25 cellular contexts compared by ENCODE assay signal in the genomic region with DNA sequence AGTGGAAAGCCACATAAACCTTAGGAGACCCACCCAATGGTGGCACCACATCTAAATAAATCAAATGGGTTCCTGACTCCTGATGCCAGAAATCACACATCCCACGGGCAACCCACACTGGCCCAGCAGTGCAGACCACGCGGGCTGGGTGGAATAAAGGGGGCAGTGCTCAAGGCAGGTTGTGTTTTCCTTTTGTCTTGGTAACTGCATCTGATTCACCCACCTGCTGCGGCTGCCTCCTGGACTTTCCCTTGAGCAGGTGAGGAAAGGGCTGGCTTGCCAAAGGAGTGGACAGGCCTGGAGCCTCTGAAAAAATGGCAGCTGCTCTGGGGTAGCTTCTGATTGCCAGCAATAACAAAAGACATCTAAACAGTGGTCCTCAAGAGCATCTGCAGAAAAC.
"Had no signal": no experiment of that assay in that cellular context is flagged by ENCODE, and none has a peak within 500 bp of the region (broad histone marks: within the 10 kb centered on the region; RNA-seq: fewer than 3 reads in every experiment).

No MANE protein-coding gene starts in this region.

- H3K27ac ChIP-seq: brain microvascular endothelial cell, coronary artery, dorsolateral prefrontal cortex, gastroesophageal sphincter, heart right ventricle, hepatocyte had no signal

- FAIRE-seq: astrocyte, bronchial epithelial cell had no signal

- H3K36me3 ChIP-seq: brain microvascular endothelial cell, gastroesophageal sphincter, heart right ventricle had no signal

- DNase-seq: activated CD4-positive, alpha-beta memory T cell treated with anti-CD3 and anti-CD28 coated beads, Interleukin-2, amount 10 ng/mL, durations not matched to agents 7 days and 5 days; activated CD4-positive, alpha-beta T cell treated with anti-CD3 and anti-CD28 coated beads for 1 hour; activated CD4-positive, alpha-beta T cell treated with anti-CD3 and anti-CD28 coated beads for 4 hours; activated CD4-positive, alpha-beta T cell treated with anti-CD3 and anti-CD28 coated beads, Interleukin-2, amount 10 ng/mL, durations not matched to agents 7 days and 5 days; activated CD4-positive, alpha-beta T cell treated with anti-CD3 and anti-CD28 coated beads, Interleukin-2, amount 50 U/mL, for 4 hours; activated CD8-positive, alpha-beta memory T cell treated with anti-CD3 and anti-CD28 coated beads, Interleukin-2, amount 50 U/mL, for 48 hours; activated gamma-delta T cell; activated naive CD4-positive, alpha-beta T cell; activated naive CD4-positive, alpha-beta T cell treated with anti-CD3 and anti-CD28 coated beads, Interleukin-2, amount 10 ng/mL, durations not matched to agents 7 days and 5 days; activated naive CD8-positive, alpha-beta T cell treated with anti-CD3 and anti-CD28 coated beads, Interleukin-2, amount 10 ng/mL, durations not matched to agents 7 days and 5 days; activated T-cell treated with anti-CD3 and anti-CD28 coated beads for 4 hours; activated T-cell treated with anti-CD3 and anti-CD28 coated beads, Interleukin-2, amount 50 U/mL, for 24 hours; activated T-cell treated with anti-CD3 and anti-CD28 coated beads, Interleukin-2, amount 50 U/mL, for 72 hours; brain microvascular endothelial cell; effector memory CD4-positive, alpha-beta T cell; endodermal cell; foreskin melanocyte; heart right ventricle; T-helper 2 cell had no signal

- H3K27me3 ChIP-seq: brain microvascular endothelial cell, dorsolateral prefrontal cortex, gastroesophageal sphincter, heart right ventricle, hepatocyte had no signal

- H3K9me3 ChIP-seq: gastroesophageal sphincter had no signal

- H3K4me3 ChIP-seq: coronary artery, dorsolateral prefrontal cortex, gastroesophageal sphincter, heart right ventricle, hepatocyte had no signal

- H3K4me1 ChIP-seq: gastroesophageal sphincter, heart right ventricle had no signal
